Comparison of ENCODE assay signal across 24 cellular contexts in the genomic region with DNA sequence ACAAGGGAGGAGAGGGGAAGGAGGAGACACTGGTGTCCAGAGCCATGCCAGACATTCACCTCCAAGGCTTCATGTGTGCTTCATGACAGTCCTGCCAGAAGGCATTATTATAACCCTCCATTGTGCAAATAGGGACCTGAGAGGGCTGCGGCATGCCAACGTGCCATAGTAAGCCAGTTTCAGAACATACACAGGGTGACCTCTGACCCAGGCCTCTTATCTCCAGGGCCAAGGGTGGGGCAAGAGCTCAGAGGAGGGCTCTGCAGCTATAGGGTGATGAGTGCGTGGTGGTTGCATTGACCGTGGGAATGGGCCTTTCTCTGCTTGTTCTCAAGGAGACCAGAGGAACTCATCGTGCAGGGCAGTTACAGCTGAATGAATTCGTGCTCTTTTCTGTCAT. TPM values are rescaled to one million over a fixed set of nuclear protein-coding genes. Genes with fewer than 3 reads are reported as not detected.
"Had no signal": no experiment of that assay in that cellular context is flagged by ENCODE, and none has a peak within 500 bp of the region (broad histone marks: within the 10 kb centered on the region; RNA-seq: fewer than 3 reads in every experiment).

No MANE protein-coding gene starts in this region.

- H3K27me3 Mint-ChIP-seq: stimulated activated naive CD8-positive, alpha-beta T cell treated with anti-CD3 and anti-CD28 coated beads, Interleukin-15, amount 100 ng/mL, for 72 hours had no signal

- H3K27ac Mint-ChIP-seq: activated naive CD4-positive, alpha-beta T cell treated with anti-CD3 and anti-CD28 coated beads for 36 hours; activated naive CD8-positive, alpha-beta T cell treated with anti-CD3 and anti-CD28 coated beads, Interleukin-2, amount 50 U/mL, for 24 hours; activated T-helper 17 cell treated with anti-CD3 and anti-CD28 coated beads, Interleukin-2, amount 50 U/mL, for 72 hours; dendritic cell treated with granulocyte-macrophage colony-stimulating factor and Interleukin-4, amounts not matched to agents 40 ng/mL and 50 ng/mL, for 4 days; natural killer cell; T-helper 17 cell had no signal

- ATAC-seq: activated naive CD8-positive, alpha-beta T cell treated with anti-CD3 and anti-CD28 coated beads, Interleukin-2, amount 50 U/mL, for 24 hours; activated T-helper 17 cell treated with anti-CD3 and anti-CD28 coated beads, Interleukin-2, amount 50 U/mL, for 72 hours; gastrocnemius medialis; natural killer cell; stimulated activated naive CD8-positive, alpha-beta T cell treated with anti-CD3 and anti-CD28 coated beads, Interleukin-15, amount 100 ng/mL, for 72 hours; T-helper 17 cell had no signal

- H3K9me3 ChIP-seq: ascending aorta, breast epithelium, gastrocnemius medialis, heart left ventricle, right atrium auricular region, spleen, testis, upper lobe of right lung had no signal

- H3K4me1 Mint-ChIP-seq: activated naive CD8-positive, alpha-beta T cell treated with anti-CD3 and anti-CD28 coated beads, Interleukin-2, amount 50 U/mL, for 24 hours; activated T-helper 17 cell treated with anti-CD3 and anti-CD28 coated beads, Interleukin-2, amount 50 U/mL, for 72 hours; natural killer cell; stimulated activated naive CD8-positive, alpha-beta T cell treated with anti-CD3 and anti-CD28 coated beads, Interleukin-15, amount 100 ng/mL, for 72 hours had no signal

- DNase-seq: activated CD4-positive, alpha-beta T cell treated with anti-CD3 and anti-CD28 coated beads for 1 hour; activated CD4-positive, alpha-beta T cell treated with anti-CD3 and anti-CD28 coated beads, Interleukin-2, amount 50 U/mL, for 48 hours; activated naive CD4-positive, alpha-beta T cell treated with anti-CD3 and anti-CD28 coated beads for 36 hours; activated naive CD8-positive, alpha-beta T cell treated with anti-CD3 and anti-CD28 coated beads, Interleukin-2, amount 50 U/mL, for 24 hours; cerebellar nuclear complex; effector memory CD4-positive, alpha-beta T cell; gastrocnemius medialis; natural killer cell; occipital lobe; spleen; stimulated activated naive CD8-positive, alpha-beta T cell treated with anti-CD3 and anti-CD28 coated beads, Interleukin-15, amount 100 ng/mL, for 72 hours; T-helper 17 cell; upper lobe of right lung had no signal

- H3K9me3 Mint-ChIP-seq: activated naive CD4-positive, alpha-beta T cell treated with anti-CD3 and anti-CD28 coated beads for 36 hours; activated naive CD8-positive, alpha-beta T cell treated with anti-CD3 and anti-CD28 coated beads, Interleukin-2, amount 50 U/mL, for 24 hours; activated T-helper 17 cell treated with anti-CD3 and anti-CD28 coated beads, Interleukin-2, amount 50 U/mL, for 72 hours; dendritic cell treated with granulocyte-macrophage colony-stimulating factor and Interleukin-4, amounts not matched to agents 40 ng/mL and 50 ng/mL, for 4 days; natural killer cell; stimulated activated naive CD8-positive, alpha-beta T cell treated with anti-CD3 and anti-CD28 coated beads, Interleukin-15, amount 100 ng/mL, for 72 hours had no signal

- H3K4me3 Mint-ChIP-seq: activated naive CD4-positive, alpha-beta T cell treated with anti-CD3 and anti-CD28 coated beads for 36 hours; activated naive CD8-positive, alpha-beta T cell treated with anti-CD3 and anti-CD28 coated beads, Interleukin-2, amount 50 U/mL, for 24 hours; activated T-helper 17 cell treated with anti-CD3 and anti-CD28 coated beads, Interleukin-2, amount 50 U/mL, for 72 hours; dendritic cell treated with granulocyte-macrophage colony-stimulating factor and Interleukin-4, amounts not matched to agents 40 ng/mL and 50 ng/mL, for 4 days; natural killer cell; stimulated activated naive CD8-positive, alpha-beta T cell treated with anti-CD3 and anti-CD28 coated beads, Interleukin-15, amount 100 ng/mL, for 72 hours; T-helper 17 cell had no signal

- H3K36me3 Mint-ChIP-seq: natural killer cell had no signal

- H3K4me1 ChIP-seq: ascending aorta, breast epithelium, testis, upper lobe of right lung had no signal

- H3K27me3 ChIP-seq: ascending aorta, breast epithelium, gastrocnemius medialis, heart left ventricle, right atrium auricular region, testis, upper lobe of right lung had no signal

- H3K4me3 ChIP-seq: ascending aorta, breast epithelium, gastrocnemius medialis, heart left ventricle, right atrium auricular region, spleen, testis, upper lobe of right lung had no signal

- H3K27ac ChIP-seq: ascending aorta, breast epithelium, gastrocnemius medialis, heart left ventricle, right atrium auricular region, spleen, testis, upper lobe of right lung had no signal

- H3K36me3 ChIP-seq: ascending aorta, breast epithelium, gastrocnemius medialis, heart left ventricle, right atrium auricular region, spleen, upper lobe of right lung had no signal

RNA-seq across cellular contexts. Expression of gene ACSBG1, which starts 9.7 kb away (rescaled TPM):
- total RNA-seq: activated naive CD4-positive, alpha-beta T cell treated with anti-CD3 and anti-CD28 coated beads for 36 hours; activated T-helper 17 cell treated with anti-CD3 and anti-CD28 coated beads, Interleukin-2, amount 50 U/mL, for 72 hours; ascending aorta; fibroblast of lung; left lobe of liver; lung microvascular endothelial cell; posterior vena cava; right atrium auricular region; upper lobe of right lung had no signal
- polyA plus RNA-seq: fibroblast of lung had no signal
